In genomic region chr6:63599243-63599642, GRCh38 we compare ENCODE assay signal across 1 cellular context.
TF ChIP-seq lines count a peak whose summit lies in the region.

No MANE protein-coding gene starts in this region.

TF ChIP-seq in HepG2, 621 proteins besides CTCF, POLR2A, EP300 and RAD21:
- TF ChIP-seq ZNF512 (CRISPR knock-in tag; IDR thresholded peaks at IDR 0.05) (0 out of 2 replicates have a peak, but pooled peaks have one; percentile 75), PRDM4 (CRISPR knock-in tag; IDR thresholded peaks at IDR 0.05; ENCODE audit: borderline replicate concordance) (no peak)
TF ChIP-seq in HepG2: peak in this region for 1.
